19 cellular contexts compared by ENCODE assay signal in genomic region chr2:105057005-105057404, GRCh38. TPM values are rescaled to one million over a fixed set of nuclear protein-coding genes. Genes with fewer than 3 reads are reported as not detected.
A peak's percentile ranks its signal among the peaks of the same experiment; 100 is the strongest.
DNase-seq lines count a peak whose midpoint lies in the region; ATAC-seq, FAIRE-seq and TF ChIP-seq lines count a peak whose summit lies in the region.
"Had no signal": no experiment of that assay in that cellular context is flagged by ENCODE, and none has a peak within 500 bp of the region (broad histone marks: within the 10 kb centered on the region; RNA-seq: fewer than 3 reads in every experiment).

No MANE protein-coding gene starts in this region.

- in situ Hi-C loops in GM12878 (cut with MboI), result no loop called here

- no peak overlapping the region; the same call in 1 of the 2 replicates for H3K4me2 ChIP-seq in GM12878 (ENCODE audit: control insufficient read depth, insufficient read depth)

- no peak overlapping the region for H3K4me3 ChIP-seq in GM12878

- TF ChIP-seq EP300 in GM12878 (IDR thresholded peaks at IDR 0.05; ENCODE audit: borderline replicate concordance in 1 of 2, control insufficient read depth in 1 of 2, low read depth in 2 of 2, low read length in 2 of 2), result no peak

- H3K27ac ChIP-seq in GM12878 (ENCODE audit: control insufficient read depth, insufficient read depth), result peak overlapping the region; percentile 25; the same call in 1 of the 2 replicates

- no peaks in the 10 kb centered on the region; a peak in 1 of 4 replicates for H3K36me3 ChIP-seq in GM12878 (ENCODE audit: control insufficient read depth in 2 of 2, insufficient read depth in 2 of 2, low read length in 1 of 2)

- no peak for TF ChIP-seq POLR2A in GM12878 (IDR thresholded peaks at IDR 0.05; ENCODE audit: low read depth, low read length)

- RAD21 ChIA-PET in GM12878 (lab: Charles Lee; ENCODE audit: unreplicated experiment), result interaction anchor here (1.3 to 1.4 kb wide), 2 partner anchors 14 to 19 kb away, joined by 4 to 6 read pairs; partner anchors contain the start of gene MRPS9

- BruUV-seq in GM12878 (replicated peaks; lab: Mats Ljungman, UMichigan), result no TSS peak

- TF ChIP-seq CTCF in natural killer cell (IDR thresholded peaks at IDR 0.05) (no peak), GM12878 (IDR thresholded peaks at IDR 0.05 in 2 of 3, conservative IDR thresholded peaks at IDR 0.05 in 1 of 3; ENCODE audit: control insufficient read depth in 2 of 3, extremely low read depth in 1 of 3, insufficient read depth in 1 of 3, low read depth in 3 of 3, low read length in 3 of 3) (no peak)

- no peaks in the 10 kb centered on the region for H3K27me3 ChIP-seq in GM12878 (replicated peaks in 1 of 2; ENCODE audit: control insufficient read depth in 2 of 2, insufficient read depth in 2 of 2, low read length in 1 of 2)

- H3K27ac Mint-ChIP-seq in natural killer cell, result peak overlapping the region; percentile 42 to 64
- peak overlapping the region in 1 of 2 donors; percentile 3 for H3K27ac Mint-ChIP-seq in natural killer cell treated with Interleukin-12 subunit alpha and Interleukin-12 subunit beta and Interleukin-15 and Interleukin-18, amount 100 ng/mL, for 72 hours

- ATAC-seq in natural killer cell (peak in 1 of 3 donors; percentile 29), HG03432 (IDR thresholded peaks at IDR 0.05; ENCODE audit: unreplicated experiment) (peak; percentile 78), GM12878 (peak; percentile 89)
- no peak for ATAC-seq in natural killer cell treated with Interleukin-12 subunit alpha and Interleukin-12 subunit beta and Interleukin-15 and Interleukin-18, amount 100 ng/mL, for 72 hours
- ATAC-seq: PC-3, SK-N-SH treated with all-trans-retinoic acid at 6 μM for 48 hours had no signal

- CTCF ChIA-PET in GM12878 (lab: Yijun Ruan, JAX), result interaction anchor here (1.1 to 1.7 kb wide), 4 partner anchors 12 to 42 kb away, joined by 3 to 6 read pairs (median 3); no protein-coding TSS in a partner anchor

- H3K4me1 ChIP-seq in GM12878 (ENCODE audit: control insufficient read depth, insufficient read depth, low read length), result no peaks in the 10 kb centered on the region

- WGBS in GM12878 (ENCODE audit: insufficient coverage, insufficient replicate concordance, low lambda C conversion rate, missing lambda C conversion rate), result 0% methylated on average over 1 of the region's 1 CpG

- DNase-seq in natural killer cell, result no peak
- DNase-seq in natural killer cell treated with Interleukin-12 subunit alpha and Interleukin-12 subunit beta and Interleukin-15 and Interleukin-18, amount 100 ng/mL, for 72 hours (ENCODE audit: low spot score), result no peak
- no peak for DNase-seq in GM12878 (ENCODE audit: low read depth, low spot score)
- DNase-seq in NCI-H128 (lab: John Stamatoyannopoulos, UW; ENCODE audit: unreplicated experiment), result no peak
- DNase-seq in NCI-H2029 treated with DMSO at 0.1 percent for 48 hours (lab: John Stamatoyannopoulos, UW), result no peak
- DNase-seq in ecto neural progenitor cell (ENCODE audit: low spot score), result no peak
- DNase-seq: Calu3, DND-41, IMR-90, KG1, MM.1S, NCI-H1048, NCI-H1417 treated with DMSO at 0.1 percent for 48 hours, NCI-H187 treated with DMSO at 0.1 percent for 48 hours, NCI-H2227 treated with DMSO at 0.1 percent for 48 hours, NCI-H774, PC-3 had no signal

- POLR2A ChIA-PET in GM12878 (lab: Charles Lee), result interaction anchor here (1.9 kb wide), 1 partner anchor 19 kb away, joined by 8 read pairs; the partner anchor contains the start of gene MRPS9

- peak overlapping the region; percentile 4; the same call in 1 of the 2 replicates for H2AFZ ChIP-seq in GM12878 (ENCODE audit: control insufficient read depth, low read depth, low read length)

- H3K4me3 Mint-ChIP-seq in natural killer cell, result no peak overlapping the region
- H3K4me3 Mint-ChIP-seq in natural killer cell treated with Interleukin-12 subunit alpha and Interleukin-12 subunit beta and Interleukin-15 and Interleukin-18, amount 100 ng/mL, for 72 hours, result no peak overlapping the region

- intact Hi-C loops in natural killer cell (cut with micrococcal nuclease) (no loop called here), GM12878 (cut with micrococcal nuclease; ENCODE audit: unreplicated experiment) (no loop called here)

- no peak for FAIRE-seq in GM12878 (lab: Jason Lieb, UNC)

- no peak overlapping the region for H3K9ac ChIP-seq in GM12878 (ENCODE audit: control insufficient read depth, insufficient read depth, low read length)

- no peaks in the 10 kb centered on the region for H3K9me3 ChIP-seq in GM12878 (replicated peaks; ENCODE audit: control insufficient read depth, insufficient read depth, low read length)

- H3K79me2 ChIP-seq in GM12878 (ENCODE audit: control insufficient read depth, insufficient read depth, low read length), result no peaks in the 10 kb centered on the region

- peaks cover 7% of the 10 kb centered on the region for H3K36me3 Mint-ChIP-seq in natural killer cell
- peaks cover 7% of the 10 kb centered on the region for H3K36me3 Mint-ChIP-seq in natural killer cell treated with Interleukin-12 subunit alpha and Interleukin-12 subunit beta and Interleukin-15 and Interleukin-18, amount 100 ng/mL, for 72 hours

- H4K20me1 ChIP-seq in GM12878 (ENCODE audit: control insufficient read depth, insufficient read depth), result no peaks in the 10 kb centered on the region

- H3K4me1 Mint-ChIP-seq in natural killer cell, result peaks cover 29 to 30% of the 10 kb centered on the region in 2 donors
- H3K4me1 Mint-ChIP-seq in natural killer cell treated with Interleukin-12 subunit alpha and Interleukin-12 subunit beta and Interleukin-15 and Interleukin-18, amount 100 ng/mL, for 72 hours (ENCODE audit: low read depth in 2 of 2), result peaks cover 19 to 22% of the 10 kb centered on the region in 2 donors

- no peaks in the 10 kb centered on the region for H3K27me3 Mint-ChIP-seq in natural killer cell (ENCODE audit: low read depth in 2 of 2)
- H3K27me3 Mint-ChIP-seq in natural killer cell treated with Interleukin-12 subunit alpha and Interleukin-12 subunit beta and Interleukin-15 and Interleukin-18, amount 100 ng/mL, for 72 hours, result no peaks in the 10 kb centered on the region

- TF ChIP-seq RAD21 in GM12878 (IDR thresholded peaks at IDR 0.05; ENCODE audit: insufficient read depth, low read depth, low read length), result no peak

- peaks cover 0 to 4% of the 10 kb centered on the region in 2 donors for H3K9me3 Mint-ChIP-seq in natural killer cell
- H3K9me3 Mint-ChIP-seq in natural killer cell treated with Interleukin-12 subunit alpha and Interleukin-12 subunit beta and Interleukin-15 and Interleukin-18, amount 100 ng/mL, for 72 hours, result no peaks in the 10 kb centered on the region

- SMC1A ChIA-PET in GM12878 (lab: Charles Lee; ENCODE audit: uncharacterized antibody, unreplicated experiment), result interaction anchor here (1.6 to 5.4 kb wide), 3 partner anchors 13 to 19 kb away, joined by 5 to 35 read pairs (median 7); partner anchors contain the start of gene MRPS9

TF ChIP-seq in GM12878, 131 proteins besides CTCF, POLR2A, EP300 and RAD21:
- TF ChIP-seq POU2F2 (IDR thresholded peaks at IDR 0.05; ENCODE audit: borderline replicate concordance, low read depth, low read length) (no peak), ESRRA (IDR thresholded peaks at IDR 0.05; ENCODE audit: low read length) (no peak), ZNF217 (IDR thresholded peaks at IDR 0.05) (no peak), RUNX3 (IDR thresholded peaks at IDR 0.05; ENCODE audit: low read length) (no peak), ZNF274 (IDR thresholded peaks at IDR 0.05; ENCODE audit: insufficient read depth, insufficient read length) (no peak), YY1 (IDR thresholded peaks at IDR 0.05; ENCODE audit: low read depth, low read length) (no peak), ATF3 (IDR thresholded peaks at IDR 0.05; ENCODE audit: borderline replicate concordance, extremely low read depth, low read depth, low read length) (no peak), JUNB (IDR thresholded peaks at IDR 0.05) (no peak), LARP7 (IDR thresholded peaks at IDR 0.05) (no peak), HDAC6 (IDR thresholded peaks at IDR 0.05; ENCODE audit: unreplicated experiment) (no peak), EED (IDR thresholded peaks at IDR 0.05; ENCODE audit: low read depth) (no peak), ETV6 (conservative IDR thresholded peaks at IDR 0.05 in 1 of 2, IDR thresholded peaks at IDR 0.05 in 1 of 2; ENCODE audit: borderline replicate concordance in 1 of 2, low read depth in 1 of 2) (no peak), RCOR1 (conservative IDR thresholded peaks at IDR 0.05; ENCODE audit: low read depth, low read length) (no peak), CHD4 (IDR thresholded peaks at IDR 0.05) (no peak), IRF4 (IDR thresholded peaks at IDR 0.05; ENCODE audit: low read depth, low read length) (no peak)

RNA-seq across cellular contexts. Expression of gene MRPS9, which starts 19.1 kb away (rescaled TPM):
- total RNA-seq in natural killer cell (10 to 100 TPM; 17.5 to 25.0 (median 19.2) TPM), GM12878 (2014; rRNA removed) (43.1 and 48.9 TPM in 2 replicates), GM12878 (2014; rRNA removed; fragmentation: Illumina TruSeq; extraction: Trizol) (60.3 and 61.7 TPM in 2 replicates), GM12878 (2021) (39.1 and 39.7 TPM in 2 replicates)
- 10 to 100 TPM; 26.8 to 29.8 TPM for total RNA-seq in natural killer cell treated with Interleukin-12 subunit alpha and Interleukin-12 subunit beta and Interleukin-15 and Interleukin-18, amount 100 ng/mL, for 72 hours
- total RNA-seq in GM12878 (2013; cell fraction: nucleolus; rRNA removed), result 10.0 and 11.2 TPM in 2 replicates
- 19.3 TPM for polyA plus RNA-seq in GM12878 (2011; ENCODE audit: low read depth)
- polyA plus RNA-seq in GM12878 (2011; rRNA removed) (47.1 and 64.8 TPM in 2 replicates), GM12878 (2014; fragmentation: Illumina TruSeq; extraction: Trizol) (59.3 and 70.9 TPM in 2 replicates), GM12878 (2014; fragmentation: Nextera tagmentation; extraction: Ambion mirVana) (100 to 1,000 TPM in 1 of 2 experiments, 10 to 100 TPM in 1; 88.3 to 111 TPM), GM12878 (2014; rRNA removed) (39.1 and 45.3 TPM in 2 replicates), GM12878 (2016; fragmentation: Nextera tagmentation; extraction: Ambion mirVana) (10 to 100 TPM; 65.1 to 70.1 TPM)
- 33.7 and 37.1 TPM in 2 replicates for polyA plus RNA-seq in GM12878 (2011; cell fraction: cytosol; rRNA removed)
- 36.0 and 43.1 TPM in 2 replicates for polyA plus RNA-seq in GM12878 (2011; cell fraction: nucleus; rRNA removed)
- polyA plus RNA-seq in GM12878 (2012), result 25.4 and 31.8 TPM in 2 replicates
- 29.8 and 40.7 TPM in 2 replicates for polyA minus RNA-seq in GM12878 (2011; rRNA and poly(A)+ RNA removed)
- polyA minus RNA-seq in GM12878 (2011; cell fraction: cytosol; rRNA and poly(A)+ RNA removed), result 11.7 and 13.4 TPM in 2 replicates
- polyA minus RNA-seq in GM12878 (2011; cell fraction: nucleus; rRNA and poly(A)+ RNA removed), result 7.6 and 13.0 TPM in 2 replicates

Comparison
In these comparisons a context has a peak if more than half of its experiments do, and no peak if none do; other contexts are left out.
1. ATAC-seq: peak in HG03432 (single experiment) and GM12878 (single experiment); none in natural killer cell treated with Interleukin-12 subunit alpha and Interleukin-12 subunit beta and Interleukin-15 and Interleukin-18, amount 100 ng/mL, for 72 hours (0 of 2).